8 cellular contexts compared by ENCODE assay signal in the genomic region with DNA sequence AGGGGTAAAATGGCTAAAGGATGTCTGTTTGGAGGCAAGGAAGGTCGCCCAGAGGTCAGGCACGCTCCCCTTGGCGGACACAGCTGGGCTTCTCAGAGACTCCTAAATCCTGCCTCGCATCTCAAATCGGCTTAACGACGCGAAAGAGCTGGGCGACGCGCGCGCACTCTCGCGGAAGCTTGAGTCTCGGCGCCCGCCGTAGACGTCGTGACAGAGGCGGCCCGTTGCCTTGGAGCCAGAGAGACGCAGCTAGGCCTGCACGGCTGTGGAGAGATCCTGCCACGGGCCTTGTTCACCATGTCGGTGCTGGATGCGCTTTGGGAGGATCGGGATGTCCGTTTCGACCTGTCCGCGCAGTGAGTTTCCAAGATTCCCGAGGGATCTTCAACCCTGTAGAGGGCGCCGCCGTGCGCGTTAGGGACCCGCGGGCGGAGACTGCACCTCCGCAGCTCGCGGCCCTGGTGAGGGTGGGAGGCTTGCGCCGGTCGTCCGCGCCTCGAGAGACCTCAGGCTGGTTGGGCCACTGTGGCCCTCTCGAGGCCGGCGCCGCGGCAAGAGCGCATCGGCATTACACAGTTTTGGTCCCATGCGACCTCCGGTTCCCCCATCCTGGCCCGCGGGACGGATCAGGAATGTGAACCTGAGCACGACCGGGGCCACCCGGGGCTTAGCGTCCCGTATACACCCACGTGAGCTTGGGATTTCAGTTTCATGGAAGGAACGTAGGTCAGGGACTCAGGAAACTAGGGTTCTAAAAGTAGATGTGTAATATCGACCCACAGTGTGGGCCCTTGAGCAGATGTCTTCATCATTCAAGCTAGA. TPM values are rescaled to one million over a fixed set of nuclear protein-coding genes. Genes with fewer than 3 reads are reported as not detected.
DNase-seq lines count a peak whose midpoint lies in the region; ATAC-seq, FAIRE-seq and TF ChIP-seq lines count a peak whose summit lies in the region.

TSS of gene BBS5 (plus strand) at position 238 of the 822 bp plus-strand sequence. CDS start at position 298, 60 bp downstream.

- intact Hi-C loops in PC-9 (cut with micrococcal nuclease; ENCODE audit: unreplicated experiment): no loop called here
- intact Hi-C loops in naive thymus-derived CD4-positive, alpha-beta T cell (cut with micrococcal nuclease): loop anchor here (1.0 to 10.0 kb wide), 11 partner anchors 48 to 1449 kb away; partner anchors contain the start of genes CFAP210 (in 2 of the 2), FASTKD1 (in 2 of the 2), GORASP2 (in 2 of the 2) and PHOSPHO2 (in 2 of the 2)

- H3K36me3 ChIP-seq in PC-9 (ENCODE audit: low read depth): no peaks in the 10 kb centered on the region
- peaks cover 0 to 12% (median 0%) of the 10 kb centered on the region in 3 experiments for H3K36me3 ChIP-seq in naive thymus-derived CD4-positive, alpha-beta T cell (ENCODE audit: control insufficient read depth in 2 of 3, insufficient read depth in 3 of 3, low read length in 3 of 3)

- peak within 1 kb of the TSS; percentile 56 for H3K4me2 ChIP-seq in PC-9

- no TSS peak for BruUV-seq in PC-9 (replicated peaks; lab: Mats Ljungman, UMichigan)

- H3K27ac Mint-ChIP-seq in naive thymus-derived CD4-positive, alpha-beta T cell: peak within 1 kb of the TSS; percentile 37 to 86 (median 69)
- peak within 1 kb of the TSS; percentile 77 for H3K27ac Mint-ChIP-seq in stimulated activated memory B cell treated with anti-CD40 and anti-IgM and Interleukin-4, amounts not matched to agents 10 μg/mL and 1 μg/mL and 100 μg/mL, for 72 hours

- peak within 1 kb of the TSS; percentile 89 to 96 (median 92) for H3K4me3 Mint-ChIP-seq in naive thymus-derived CD4-positive, alpha-beta T cell
- H3K4me3 Mint-ChIP-seq in stimulated activated memory B cell treated with anti-CD40 and anti-IgM and Interleukin-4, amounts not matched to agents 10 μg/mL and 1 μg/mL and 100 μg/mL, for 72 hours: peak within 1 kb of the TSS; percentile 80

- no peaks in the 10 kb centered on the region for H3K79me2 ChIP-seq in PC-9 (ENCODE audit: low read depth)

- no peaks in the 10 kb centered on the region for H4K20me1 ChIP-seq in PC-9 (ENCODE audit: insufficient read depth)

- ATAC-seq in GM21367 (IDR thresholded peaks at IDR 0.05; ENCODE audit: unreplicated experiment): peak; percentile 96
- peak; percentile 93 for ATAC-seq in naive thymus-derived CD4-positive, alpha-beta T cell
- ATAC-seq in stimulated activated memory B cell treated with anti-CD40 and anti-IgM and Interleukin-4, amounts not matched to agents 10 μg/mL and 1 μg/mL and 100 μg/mL, for 72 hours: peak; percentile 96

- POLR2A ChIA-PET in PC-9 (lab: Charles Lee; ENCODE audit: unreplicated experiment): no interaction called here
- POLR2A ChIA-PET in naive thymus-derived CD4-positive, alpha-beta T cell (lab: Charles Lee): interaction anchor here (0.5 to 1.3 kb wide), 6 partner anchors 8 to 401 kb away, joined by 3 to 8 read pairs (median 3); partner anchors contain the start of gene FASTKD1

- H3K4me3 ChIP-seq in PC-9 (peak within 1 kb of the TSS; percentile 33; the same call in 1 of the 2 replicates), fibroblast of mammary gland (ENCODE audit: control insufficient read depth, low read depth, low read length) (peak within 1 kb of the TSS; percentile 82)
- peak within 1 kb of the TSS; percentile 87 for H3K4me3 ChIP-seq in naive thymus-derived CD4-positive, alpha-beta T cell (ENCODE audit: low read length)

- peak within 1 kb of the TSS; percentile 70; the same call in 1 of the 2 replicates for H2AFZ ChIP-seq in PC-9

- peaks cover 0 to 16% (median 8%) of the 10 kb centered on the region in 5 donors for H3K36me3 Mint-ChIP-seq in naive thymus-derived CD4-positive, alpha-beta T cell
- H3K36me3 Mint-ChIP-seq in stimulated activated memory B cell treated with anti-CD40 and anti-IgM and Interleukin-4, amounts not matched to agents 10 μg/mL and 1 μg/mL and 100 μg/mL, for 72 hours: peaks cover 6% of the 10 kb centered on the region

- H3K4me1 Mint-ChIP-seq in naive thymus-derived CD4-positive, alpha-beta T cell: peaks cover 12 to 30% (median 22%) of the 10 kb centered on the region in 7 donors
- H3K4me1 Mint-ChIP-seq in stimulated activated memory B cell treated with anti-CD40 and anti-IgM and Interleukin-4, amounts not matched to agents 10 μg/mL and 1 μg/mL and 100 μg/mL, for 72 hours: peaks cover 16% of the 10 kb centered on the region

- no peaks in the 10 kb centered on the region for H3K27me3 ChIP-seq in PC-9 (ENCODE audit: insufficient read depth, low read depth)
- H3K27me3 ChIP-seq in naive thymus-derived CD4-positive, alpha-beta T cell (ENCODE audit: control insufficient read depth in 2 of 2, insufficient read depth in 2 of 2, low read length in 2 of 2): no peaks in the 10 kb centered on the region

- no peak for TF ChIP-seq CTCF in PC-9 (conservative IDR thresholded peaks at IDR 0.05)
- peak; percentile 29 for TF ChIP-seq CTCF in fibroblast of mammary gland (conservative IDR thresholded peaks at IDR 0.05; ENCODE audit: control insufficient read depth, insufficient read depth, low read depth, low read length)

- no peak for FAIRE-seq in HTR-8/SVneo (lab: Jason Lieb, UNC)

- H3K9me3 Mint-ChIP-seq in naive thymus-derived CD4-positive, alpha-beta T cell: no peaks in the 10 kb centered on the region
- no peaks in the 10 kb centered on the region for H3K9me3 Mint-ChIP-seq in stimulated activated memory B cell treated with anti-CD40 and anti-IgM and Interleukin-4, amounts not matched to agents 10 μg/mL and 1 μg/mL and 100 μg/mL, for 72 hours

- no peak within 1 kb of the TSS for H3K27ac ChIP-seq in PC-9
- H3K27ac ChIP-seq in naive thymus-derived CD4-positive, alpha-beta T cell (ENCODE audit: low read depth, low read length): peak within 1 kb of the TSS; percentile 49

- CTCF ChIA-PET in PC-9 (lab: Charles Lee): interaction anchor here (0.6 kb wide), 1 partner anchor 82 kb away, joined by 3 read pairs; no protein-coding TSS in a partner anchor
- CTCF ChIA-PET in naive thymus-derived CD4-positive, alpha-beta T cell (lab: Charles Lee): interaction anchor here (0.6 to 1.0 kb wide), 3 partner anchors 9 to 403 kb away, joined by 3 to 4 read pairs (median 4); no protein-coding TSS in a partner anchor

- peak; percentile 84 for DNase-seq in COR-L47 (lab: John Stamatoyannopoulos, UW)
- peak; percentile 53 for DNase-seq in HTR-8/SVneo (ENCODE audit: insufficient read length, low spot score)
- peak in 1 of 2 experiments; percentile 20 for DNase-seq in PC-9
- peak; percentile 53 for DNase-seq in activated T-helper 1 cell treated with Interleukin-2 at 50 U/mL for 16 hours (ENCODE audit: low read depth)
- peak; percentile 81 for DNase-seq in fibroblast of mammary gland (ENCODE audit: low read depth)
- peak; percentile 55 to 78 (median 74) for DNase-seq in naive thymus-derived CD4-positive, alpha-beta T cell

- H3K9me3 ChIP-seq in PC-9 (ENCODE audit: insufficient read depth, low read depth): no peaks in the 10 kb centered on the region
- no peaks in the 10 kb centered on the region for H3K9me3 ChIP-seq in naive thymus-derived CD4-positive, alpha-beta T cell (ENCODE audit: control insufficient read depth in 2 of 3, low read length in 3 of 3)

- H3K4me1 ChIP-seq in PC-9 (replicated peaks; ENCODE audit: insufficient read depth): no peaks in the 10 kb centered on the region
- peaks cover 0 to 3% of the 10 kb centered on the region in 2 donors for H3K4me1 ChIP-seq in naive thymus-derived CD4-positive, alpha-beta T cell (ENCODE audit: control insufficient read depth in 2 of 2, insufficient read depth in 2 of 2, low read length in 2 of 2)

- H3K9me2 ChIP-seq in PC-9 (ENCODE audit: insufficient read depth): no peaks in the 10 kb centered on the region

- no peaks in the 10 kb centered on the region for H3F3A ChIP-seq in PC-9 (ENCODE audit: insufficient read depth, low read depth)

- H3K27me3 Mint-ChIP-seq in naive thymus-derived CD4-positive, alpha-beta T cell: no peaks in the 10 kb centered on the region
- no peaks in the 10 kb centered on the region for H3K27me3 Mint-ChIP-seq in stimulated activated memory B cell treated with anti-CD40 and anti-IgM and Interleukin-4, amounts not matched to agents 10 μg/mL and 1 μg/mL and 100 μg/mL, for 72 hours

RNA-seq across cellular contexts. Expression of gene BBS5, which starts in this region (rescaled TPM):
- total RNA-seq in PC-9 (2021): 0.31 and 0.38 TPM in 2 replicates
- 1 to 10 TPM; 2.0 to 3.8 (median 2.6) TPM for total RNA-seq in naive thymus-derived CD4-positive, alpha-beta T cell
- 1 to 10 TPM; 1.3 to 1.6 TPM for polyA plus RNA-seq in naive thymus-derived CD4-positive, alpha-beta T cell

Comparison
In these comparisons a context has a peak if more than half of its experiments do, and no peak if none do; other contexts are left out.
1. H3K4me3 ChIP-seq: peak in every context shown above with its lines; median percentile 87 in naive thymus-derived CD4-positive, alpha-beta T cell; 82 in fibroblast of mammary gland; 33 in PC-9.